ENCODE assay signal across 17 cellular contexts in genomic region chr3:171145866-171146265, GRCh38.
DNase-seq lines count a peak whose midpoint lies in the region; ATAC-seq, FAIRE-seq and TF ChIP-seq lines count a peak whose summit lies in the region.
"Had no signal": no experiment of that assay in that cellular context is flagged by ENCODE, and none has a peak within 500 bp of the region (broad histone marks: within the 10 kb centered on the region; RNA-seq: fewer than 3 reads in every experiment).

No MANE protein-coding gene starts in this region.

- no peak for ATAC-seq in stimulated activated effector memory CD8-positive, alpha-beta T cell treated with anti-CD3 and anti-CD28 coated beads, Interleukin-12 subunit alpha, Interleukin-12 subunit beta, amount 100 ng/mL, for 72 hours
- ATAC-seq in HepG2 (no peak), aorta (ENCODE audit: low FRiP score) (no peak)
- ATAC-seq: CD8-positive, alpha-beta T cell; GM23338 had no signal

- CTCF ChIA-PET in HepG2 (lab: Yijun Ruan, JAX; ENCODE audit: low intra/inter-chr PET ratio, low total read pairs) (no interaction called here), RWPE1 (lab: Yijun Ruan, JAX) (no interaction called here)

- no peak overlapping the region for H3K9ac ChIP-seq in HepG2 (ENCODE audit: insufficient read depth, low read depth, low read length)
- H3K9ac ChIP-seq: BLaER1 treated with 17β-estradiol and CSF1 and Interleukin-3, amounts not matched to agents 10 nM and 100 nM had no signal

- 96% methylated on average over 4 of the region's 4 CpGs for WGBS in HepG2 (ENCODE audit: low lambda C conversion rate)
- 96% methylated on average over 4 of the region's 4 CpGs for WGBS in aorta, 2 donors

- H3K36me3 Mint-ChIP-seq in endothelial cell (ENCODE audit: low read depth, unreplicated experiment), result peaks cover 17% of the 10 kb centered on the region
- peaks cover 20% of the 10 kb centered on the region for H3K36me3 Mint-ChIP-seq in stimulated activated effector memory CD8-positive, alpha-beta T cell treated with anti-CD3 and anti-CD28 coated beads, Interleukin-12 subunit alpha, Interleukin-12 subunit beta, amount 100 ng/mL, for 72 hours

- peak; percentile 67 for DNase-seq in DMS 273 treated with DMSO at 0.1 percent for 48 hours (lab: John Stamatoyannopoulos, UW)
- peak; percentile 77 for DNase-seq in SK-N-DZ (ENCODE audit: low spot score)
- no peak for DNase-seq in endothelial cell (ENCODE audit: low spot score)
- no peak for DNase-seq in stimulated activated effector memory CD8-positive, alpha-beta T cell treated with anti-CD3 and anti-CD28 coated beads, Interleukin-12 subunit alpha, Interleukin-12 subunit beta, amount 100 ng/mL, for 72 hours (ENCODE audit: low spot score in 2 of 2)
- DNase-seq in HepG2 (ENCODE audit: low spot score), result no peak
- DNase-seq in aorta, result no peak
- DNase-seq in RWPE1 (ENCODE audit: low spot score), result no peak
- DNase-seq: Calu3; CD8-positive, alpha-beta T cell; GDM1; HCEC 1CT had no signal

- H3K27ac Mint-ChIP-seq in endothelial cell (ENCODE audit: unreplicated experiment), result no peak overlapping the region
- H3K27ac Mint-ChIP-seq in stimulated activated effector memory CD8-positive, alpha-beta T cell treated with anti-CD3 and anti-CD28 coated beads, Interleukin-12 subunit alpha, Interleukin-12 subunit beta, amount 100 ng/mL, for 72 hours, result peak overlapping the region; percentile 18
- H3K27ac Mint-ChIP-seq: B cell; CD8-positive, alpha-beta T cell; GM23338 had no signal

- FAIRE-seq in HepG2 (lab: Jason Lieb, UNC), result no peak
- FAIRE-seq: GM12892, GM18507, H54 had no signal

- no peaks in the 10 kb centered on the region for H3K4me1 Mint-ChIP-seq in endothelial cell (ENCODE audit: unreplicated experiment)
- H3K4me1 Mint-ChIP-seq in stimulated activated effector memory CD8-positive, alpha-beta T cell treated with anti-CD3 and anti-CD28 coated beads, Interleukin-12 subunit alpha, Interleukin-12 subunit beta, amount 100 ng/mL, for 72 hours, result no peaks in the 10 kb centered on the region
- H3K4me1 Mint-ChIP-seq: B cell, GM23338 had no signal

- H3K36me3 ChIP-seq in HepG2 (replicated peaks in 1 of 2; ENCODE audit: control insufficient read depth in 1 of 2, insufficient read depth in 2 of 2, low read length in 2 of 2), result no peaks in the 10 kb centered on the region
- H3K36me3 ChIP-seq in aorta (ENCODE audit: control insufficient read depth in 1 of 2, insufficient read depth in 2 of 2, low read length in 1 of 2), result no peaks in the 10 kb centered on the region

- peaks cover 1% of the 10 kb centered on the region for H3K27me3 Mint-ChIP-seq in endothelial cell (ENCODE audit: unreplicated experiment)
- H3K27me3 Mint-ChIP-seq: B cell had no signal

- BruUV-seq in HepG2 (replicated peaks; lab: Mats Ljungman, UMichigan), result no TSS peak

- H3K4me3 ChIP-seq in HepG2 (replicated peaks in 1 of 3; ENCODE audit: insufficient read depth in 1 of 3, low read depth in 2 of 3, low read length in 3 of 3) (no peak overlapping the region), aorta (ENCODE audit: low read length in 2 of 2) (no peak overlapping the region)
- H3K4me3 ChIP-seq: BLaER1 treated with 17β-estradiol and CSF1 and Interleukin-3, amounts not matched to agents 10 nM and 100 nM; GM23338 had no signal

- H3K4me1 ChIP-seq in HepG2 (ENCODE audit: insufficient read depth, low read length) (peaks cover 16% of the 10 kb centered on the region), aorta (ENCODE audit: control insufficient read depth in 1 of 2, insufficient read depth in 2 of 2, low read length in 2 of 2) (peaks cover 0 to 1% of the 10 kb centered on the region in 2 donors)
- H3K4me1 ChIP-seq: BLaER1 treated with 17β-estradiol and CSF1 and Interleukin-3, amounts not matched to agents 10 nM and 100 nM had no signal

- TF ChIP-seq CTCF in endothelial cell (IDR thresholded peaks at IDR 0.05; ENCODE audit: unreplicated experiment) (no peak), HepG2 (CRISPR knock-in tag; IDR thresholded peaks at IDR 0.05) (no peak), RWPE1 (conservative IDR thresholded peaks at IDR 0.05; ENCODE audit: low read depth) (no peak)

- peak overlapping the region; percentile 3 for H3K4me3 Mint-ChIP-seq in endothelial cell (ENCODE audit: unreplicated experiment)
- no peak overlapping the region for H3K4me3 Mint-ChIP-seq in stimulated activated effector memory CD8-positive, alpha-beta T cell treated with anti-CD3 and anti-CD28 coated beads, Interleukin-12 subunit alpha, Interleukin-12 subunit beta, amount 100 ng/mL, for 72 hours
- H3K4me3 Mint-ChIP-seq: B cell; CD8-positive, alpha-beta T cell; GM23338 had no signal

- no peak overlapping the region for H3K4me2 ChIP-seq in HepG2 (ENCODE audit: low read depth, low read length)
- H3K4me2 ChIP-seq: BLaER1 treated with 17β-estradiol and CSF1 and Interleukin-3, amounts not matched to agents 10 nM and 100 nM; GM23338 had no signal

- no peaks in the 10 kb centered on the region for H3K79me2 ChIP-seq in HepG2 (ENCODE audit: insufficient read depth, low read length)

- H3K9me3 Mint-ChIP-seq in endothelial cell (ENCODE audit: unreplicated experiment), result no peaks in the 10 kb centered on the region
- no peaks in the 10 kb centered on the region for H3K9me3 Mint-ChIP-seq in stimulated activated effector memory CD8-positive, alpha-beta T cell treated with anti-CD3 and anti-CD28 coated beads, Interleukin-12 subunit alpha, Interleukin-12 subunit beta, amount 100 ng/mL, for 72 hours
- H3K9me3 Mint-ChIP-seq: CD8-positive, alpha-beta T cell; GM23338 had no signal

- no peak for TF ChIP-seq POLR2A in HepG2 (IDR thresholded peaks at IDR 0.05; ENCODE audit: insufficient read depth in 1 of 2, low read depth in 2 of 2, low read length in 2 of 2)

- POLR2A ChIA-PET in HepG2 (lab: Yijun Ruan, JAX), result no interaction called here
- POLR2A ChIA-PET in RWPE1 (lab: Yijun Ruan, JAX; ENCODE audit: low non-redundant PET), result no interaction called here

- H4K20me1 ChIP-seq in HepG2 (ENCODE audit: insufficient read depth, low read length), result no peaks in the 10 kb centered on the region
- H4K20me1 ChIP-seq: BLaER1 treated with 17β-estradiol and CSF1 and Interleukin-3, amounts not matched to agents 10 nM and 100 nM had no signal

- no peak overlapping the region for H2AFZ ChIP-seq in HepG2 (ENCODE audit: low read length)
- H2AFZ ChIP-seq: GM23338 had no signal

- no peak for TF ChIP-seq RAD21 in HepG2 (CRISPR knock-in tag; IDR thresholded peaks at IDR 0.05)

- TF ChIP-seq EP300 in HepG2 (IDR thresholded peaks at IDR 0.05; ENCODE audit: low read depth in 2 of 2, low read length in 2 of 2) (no peak), HepG2 (CRISPR knock-in tag; IDR thresholded peaks at IDR 0.05; ENCODE audit: borderline replicate concordance) (no peak)

- H3K27ac ChIP-seq in HepG2 (ENCODE audit: extremely low read length, insufficient read depth, low read length) (no peak overlapping the region), aorta (ENCODE audit: low read depth in 1 of 2, low read length in 2 of 2) (no peak overlapping the region), RWPE1 (no peak overlapping the region)
- H3K27ac ChIP-seq: BLaER1 treated with 17β-estradiol and CSF1 and Interleukin-3, amounts not matched to agents 10 nM and 100 nM had no signal

- no peaks in the 10 kb centered on the region for H3K27me3 ChIP-seq in HepG2 (ENCODE audit: control insufficient read depth in 1 of 2, insufficient read depth in 2 of 2, low read length in 2 of 2)
- H3K27me3 ChIP-seq in aorta (ENCODE audit: control insufficient read depth in 1 of 2, insufficient read depth in 2 of 2, low read length in 1 of 2), result no peaks in the 10 kb centered on the region
- H3K27me3 ChIP-seq: BLaER1 treated with 17β-estradiol and CSF1 and Interleukin-3, amounts not matched to agents 10 nM and 100 nM had no signal

- H3K9me3 ChIP-seq in HepG2 (ENCODE audit: low read length), result no peaks in the 10 kb centered on the region
- no peaks in the 10 kb centered on the region for H3K9me3 ChIP-seq in aorta (ENCODE audit: control insufficient read depth, low read length)
- H3K9me3 ChIP-seq: BLaER1 treated with 17β-estradiol and CSF1 and Interleukin-3, amounts not matched to agents 10 nM and 100 nM had no signal

- in situ Hi-C loops in HepG2 (cut with HindIII; ENCODE audit: extremely low pct_ligation_motif_present, low pct_unique_long_range_greater_than_20kb), result no loop called here

- intact Hi-C loops in HepG2 (cut with micrococcal nuclease; ENCODE audit: unreplicated experiment) (no loop called here), aorta (cut with DNase I) (no loop called here)

TF ChIP-seq in HepG2, 621 proteins besides CTCF, POLR2A, EP300 and RAD21 (continues in another document):
- no peak for TF ChIP-seq ZNF280D (CRISPR knock-in tag; IDR thresholded peaks at IDR 0.05)

Comparison
In these comparisons a context has a peak if more than half of its experiments do, and no peak if none do; other contexts are left out.
1. DNase-seq: peak in DMS 273 treated with DMSO at 0.1 percent for 48 hours (single experiment) and SK-N-DZ (single experiment); none in endothelial cell (single experiment), stimulated activated effector memory CD8-positive, alpha-beta T cell treated with anti-CD3 and anti-CD28 coated beads, Interleukin-12 subunit alpha, Interleukin-12 subunit beta, amount 100 ng/mL, for 72 hours (0 of 2), HepG2 (single experiment), aorta (0 of 2) and RWPE1 (single experiment).